ENCODE assay signal across 1 cellular context in genomic region chr5:134547579-134547978, GRCh38.
TF ChIP-seq lines count a peak whose summit lies in the region.

No MANE protein-coding gene starts in this region.

TF ChIP-seq in SK-N-SH, 30 proteins besides CTCF, POLR2A, EP300 and RAD21 (continued from another document):
- TF ChIP-seq IRF3 (IDR thresholded peaks at IDR 0.05; ENCODE audit: low read depth, low read length) (no peak), ZBTB33 (IDR thresholded peaks at IDR 0.05; ENCODE audit: borderline replicate concordance, low read depth) (no peak), POLR2AphosphoS5 (IDR thresholded peaks at IDR 0.05; ENCODE audit: low read depth, low read length) (no peak), NRF1 (IDR thresholded peaks at IDR 0.05; ENCODE audit: low read depth, low read length) (no peak), JUND (IDR thresholded peaks at IDR 0.05) (peak; percentile 51), FOSL2 (IDR thresholded peaks at IDR 0.05; ENCODE audit: borderline replicate concordance, low read depth) (peak; percentile 47; the same call in 1 of the 2 replicates), MEF2A (IDR thresholded peaks at IDR 0.05; ENCODE audit: borderline replicate concordance, low read depth) (no peak), USF1 (IDR thresholded peaks at IDR 0.05; ENCODE audit: borderline replicate concordance, low read depth) (no peak), MXI1 (IDR thresholded peaks at IDR 0.05; ENCODE audit: low read depth, low read length) (no peak), FOXM1 (IDR thresholded peaks at IDR 0.05; ENCODE audit: low read depth) (no peak), YY1 (IDR thresholded peaks at IDR 0.05; ENCODE audit: low read depth) (peak; percentile 37; the same call in 1 of the 2 replicates), TCF12 (IDR thresholded peaks at IDR 0.05) (peak; percentile 68), REST (IDR thresholded peaks at IDR 0.05; ENCODE audit: low read depth, low read length) (peak; percentile 79; the same call in 1 of the 2 replicates), RCOR1 (IDR thresholded peaks at IDR 0.05; ENCODE audit: low read length) (no peak), SMC3 (IDR thresholded peaks at IDR 0.05; ENCODE audit: low read depth, low read length) (no peak), RXRA (IDR thresholded peaks at IDR 0.05; ENCODE audit: borderline replicate concordance, low read depth) (no peak), EZH2phosphoT487 (IDR thresholded peaks at IDR 0.05; ENCODE audit: borderline replicate concordance, low read depth) (no peak), PBX3 (IDR thresholded peaks at IDR 0.05) (peak; percentile 54; the same call in 1 of the 2 replicates), CHD2 (IDR thresholded peaks at IDR 0.05; ENCODE audit: low read length, partially characterized antibody) (no peak), TEAD4 (IDR thresholded peaks at IDR 0.05; ENCODE audit: borderline replicate concordance, insufficient read depth) (no peak)
